Comparison of ENCODE assay signal across 8 cellular contexts in genomic region chr3:101685870-101686307, GRCh38. TPM values are rescaled to one million over a fixed set of nuclear protein-coding genes. Genes with fewer than 3 reads are reported as not detected.
DNase-seq lines count a peak whose midpoint lies in the region; ATAC-seq and TF ChIP-seq lines count a peak whose summit lies in the region.

No MANE protein-coding gene starts in this region.

- no peaks in the 10 kb centered on the region for H3K9me3 Mint-ChIP-seq in activated T-cell treated with anti-CD3 and anti-CD28 coated beads, Interleukin-2, amount 50 U/mL, for 4 hours
- H3K9me3 Mint-ChIP-seq in neural progenitor cell, result no peaks in the 10 kb centered on the region

- peak overlapping the region; percentile 99 for H3K27ac Mint-ChIP-seq in neural progenitor cell

- peak; percentile 2 to 11 for ATAC-seq in activated T-cell treated with anti-CD3 and anti-CD28 coated beads, Interleukin-2, amount 50 U/mL, for 4 hours
- ATAC-seq in HG03025 (IDR thresholded peaks at IDR 0.05; ENCODE audit: low FRiP score, unreplicated experiment), result no peak

- H3K27ac ChIP-seq in OCI-LY3 (ENCODE audit: low read length), result peak overlapping the region; percentile 71
- peak overlapping the region; percentile 95 for H3K27ac ChIP-seq in neural progenitor cell

- H3K79me2 ChIP-seq in OCI-LY3 (ENCODE audit: low read length), result peaks cover 65% of the 10 kb centered on the region
- peaks cover 54% of the 10 kb centered on the region for H3K79me2 ChIP-seq in neural progenitor cell (ENCODE audit: low read depth)

- H2AFZ ChIP-seq in OCI-LY3 (ENCODE audit: low read depth, low read length), result no peak overlapping the region
- H2AFZ ChIP-seq in neural progenitor cell (replicated peaks), result peak overlapping the region; percentile 71

- peak overlapping the region; percentile 99 for H3K4me3 Mint-ChIP-seq in activated T-cell treated with anti-CD3 and anti-CD28 coated beads, Interleukin-2, amount 50 U/mL, for 4 hours
- H3K4me3 Mint-ChIP-seq in neural progenitor cell, result peak overlapping the region; percentile 99

- no peaks in the 10 kb centered on the region for H3K27me3 Mint-ChIP-seq in activated T-cell treated with anti-CD3 and anti-CD28 coated beads, Interleukin-2, amount 50 U/mL, for 4 hours (ENCODE audit: low read depth)
- H3K27me3 Mint-ChIP-seq in neural progenitor cell (ENCODE audit: insufficient read depth, low read depth), result no peaks in the 10 kb centered on the region

- H3K36me3 Mint-ChIP-seq in activated T-cell treated with anti-CD3 and anti-CD28 coated beads, Interleukin-2, amount 50 U/mL, for 4 hours (ENCODE audit: insufficient read depth), result peaks cover 39% of the 10 kb centered on the region
- peaks cover 25% of the 10 kb centered on the region for H3K36me3 Mint-ChIP-seq in neural progenitor cell

- peak overlapping the region; percentile 93 for H3K4me3 ChIP-seq in OCI-LY3 (ENCODE audit: low read length)
- H3K4me3 ChIP-seq in epithelial cell of esophagus (ENCODE audit: low read length), result peak overlapping the region; percentile 92
- H3K4me3 ChIP-seq in neural progenitor cell, result peak overlapping the region; percentile 92

- H3K4me2 ChIP-seq in OCI-LY3 (ENCODE audit: low read length), result peak overlapping the region; percentile 93
- H3K4me2 ChIP-seq in neural progenitor cell, result peak overlapping the region; percentile 92

- peaks cover 47% of the 10 kb centered on the region for H3K36me3 ChIP-seq in OCI-LY3 (replicated peaks; ENCODE audit: low read depth, low read length)
- H3K36me3 ChIP-seq in neural progenitor cell, result peaks cover 30% of the 10 kb centered on the region

- H3K4me1 ChIP-seq in OCI-LY3 (ENCODE audit: low read length) (peaks cover 27% of the 10 kb centered on the region), neural progenitor cell (peaks cover 10% of the 10 kb centered on the region)

- no peak for DNase-seq in activated T-cell treated with anti-CD3 and anti-CD28 coated beads, Interleukin-2, amount 50 U/mL, for 4 hours
- no peak for DNase-seq in activated T-cell treated with anti-CD3 and anti-CD28 coated beads, Interleukin-2, amount 50 U/mL, for 1 hour
- DNase-seq in epithelial cell of esophagus (ENCODE audit: low read depth), result peak; percentile 18
- no peak for DNase-seq in neural progenitor cell (ENCODE audit: low spot score)
- DNase-seq in UCSD-AML1 (lab: John Stamatoyannopoulos, UW; ENCODE audit: unreplicated experiment), result no peak
- DNase-seq in NOMO-1 treated with dmso at 0.1 percent for 144 hours (lab: John Stamatoyannopoulos, UW; ENCODE audit: unreplicated experiment), result no peak

- H3K9ac ChIP-seq in OCI-LY3 (ENCODE audit: low read length) (peak overlapping the region; percentile 96), neural progenitor cell (peak overlapping the region; percentile 99)

- H3K27me3 ChIP-seq in OCI-LY3 (ENCODE audit: low read depth, low read length) (no peaks in the 10 kb centered on the region), neural progenitor cell (no peaks in the 10 kb centered on the region)

- TF ChIP-seq CTCF in OCI-LY3 (IDR thresholded peaks at IDR 0.05; ENCODE audit: low read depth, low read length), result no peak
- TF ChIP-seq CTCF in epithelial cell of esophagus (IDR thresholded peaks at IDR 0.05; ENCODE audit: insufficient read depth, low read depth, low read length, missing control alignments), result no peak
- no peak for TF ChIP-seq CTCF in neural progenitor cell (IDR thresholded peaks at IDR 0.05)

- H3K9me3 ChIP-seq in OCI-LY3 (ENCODE audit: insufficient read depth, low read length) (no peaks in the 10 kb centered on the region), neural progenitor cell (ENCODE audit: low read depth) (no peaks in the 10 kb centered on the region)

- H4K20me1 ChIP-seq in OCI-LY3 (ENCODE audit: insufficient read depth, low read length), result peaks cover 21% of the 10 kb centered on the region
- H4K20me1 ChIP-seq in neural progenitor cell (ENCODE audit: low read depth), result peaks cover 49% of the 10 kb centered on the region

- peaks cover 52% of the 10 kb centered on the region for H3F3A ChIP-seq in neural progenitor cell (ENCODE audit: low read depth)

- H3K4me1 Mint-ChIP-seq in activated T-cell treated with anti-CD3 and anti-CD28 coated beads, Interleukin-2, amount 50 U/mL, for 4 hours (ENCODE audit: low read depth), result peaks cover 32% of the 10 kb centered on the region
- H3K4me1 Mint-ChIP-seq in neural progenitor cell, result peaks cover 22% of the 10 kb centered on the region

RNA-seq across cellular contexts. Expression of gene RPL24, which starts 0.6 kb away (rescaled TPM):
- 1,000 to 10,000 TPM; 2,191 to 2,257 (median 2,224) TPM for total RNA-seq in activated T-cell treated with anti-CD3 and anti-CD28 coated beads, Interleukin-2, amount 50 U/mL, for 4 hours
- total RNA-seq in neural progenitor cell (ENCODE audit: low replicate concordance), result 2,339 and 2,343 TPM in 2 replicates

RNA-seq across cellular contexts. Expression of gene ZBTB11, which starts 9.0 kb away (rescaled TPM):
- total RNA-seq in activated T-cell treated with anti-CD3 and anti-CD28 coated beads, Interleukin-2, amount 50 U/mL, for 4 hours, result 10 to 100 TPM; 24.1 to 25.8 (median 24.8) TPM
- 19.8 and 30.2 TPM in 2 replicates for total RNA-seq in neural progenitor cell (ENCODE audit: low replicate concordance)

RNA-seq across cellular contexts. Expression of gene CEP97, which starts 38.5 kb away (rescaled TPM):
- 10 to 100 TPM; 11.8 to 14.1 (median 12.9) TPM for total RNA-seq in activated T-cell treated with anti-CD3 and anti-CD28 coated beads, Interleukin-2, amount 50 U/mL, for 4 hours
- total RNA-seq in neural progenitor cell (ENCODE audit: low replicate concordance), result 38.2 and 46.1 TPM in 2 replicates
